In genomic region chr16:89330177-89330856, GRCh38 we compare ENCODE assay signal across 9 cellular contexts.
DNase-seq lines count a peak whose midpoint lies in the region; ATAC-seq and TF ChIP-seq lines count a peak whose summit lies in the region.
"Had no signal": no experiment of that assay in that cellular context is flagged by ENCODE, and none has a peak within 500 bp of the region (broad histone marks: within the 10 kb centered on the region; RNA-seq: fewer than 3 reads in every experiment).

No MANE protein-coding gene starts in this region.

- peaks cover 0 to 67% (median 62%) of the 10 kb centered on the region in 4 donors for H3K4me1 ChIP-seq in sigmoid colon

- peak overlapping the region; percentile 54 for H3K27ac Mint-ChIP-seq in T-helper 17 cell

- peaks cover 55% of the 10 kb centered on the region for H3K4me1 Mint-ChIP-seq in T-helper 17 cell

- no peaks in the 10 kb centered on the region for H3K36me3 ChIP-seq in sigmoid colon

- intact Hi-C loops in sigmoid colon (cut with DNase I): loop anchor here (1.0 to 5.0 kb wide), 2 partner anchors 41 to 157 kb away; no protein-coding TSS in a partner anchor

- H3K27ac ChIP-seq in sigmoid colon: peak overlapping the region in 3 of 4 donors; percentile 23 to 51 (median 46)
- H3K27ac ChIP-seq: parathyroid adenoma had no signal

- H3K4me3 Mint-ChIP-seq in T-helper 17 cell: peak overlapping the region; percentile 58

- H3K9me3 ChIP-seq in T-helper 17 cell (ENCODE audit: control insufficient read depth, low read length, poor library complexity, severe bottlenecking) (no peaks in the 10 kb centered on the region), sigmoid colon (no peaks in the 10 kb centered on the region)

- no peaks in the 10 kb centered on the region for H3K27me3 ChIP-seq in sigmoid colon

- no peaks in the 10 kb centered on the region for H3K27me3 Mint-ChIP-seq in T-helper 17 cell

- TF ChIP-seq CTCF in sigmoid colon (IDR thresholded peaks at IDR 0.05): no peak

- 51 to 78% methylated on average over 24 to 25 of the region's 25 CpGs for WGBS in sigmoid colon, 2 donors

- DNase-seq in NCI-H1417 (lab: John Stamatoyannopoulos, UW) (peak in 2 of 3 experiments; percentile 36 to 64), NCI-H1417 treated with DMSO at 0.1 percent for 48 hours (lab: John Stamatoyannopoulos, UW) (no peak), T-helper 17 cell (peak in 1 of 3 donors; percentile 47), sigmoid colon (no peak), AML-193 (lab: John Stamatoyannopoulos, UW) (no peak), NCI-H1436 (lab: John Stamatoyannopoulos, UW) (no peak), cerebellar cortex (ENCODE audit: low spot score) (no peak)

- no peak for TF ChIP-seq EP300 in sigmoid colon (IDR thresholded peaks at IDR 0.05)

- no peaks in the 10 kb centered on the region for H3K36me3 Mint-ChIP-seq in T-helper 17 cell (ENCODE audit: low read depth)

- ATAC-seq in T-helper 17 cell: peak; percentile 81
- peak; percentile 22 for ATAC-seq in esophagus mucosa

- TF ChIP-seq POLR2A in sigmoid colon (IDR thresholded peaks at IDR 0.05): no peak

- H3K4me3 ChIP-seq in sigmoid colon: no peak overlapping the region

Comparison
In these comparisons a context has a peak if more than half of its experiments do, and no peak if none do; other contexts are left out.
1. DNase-seq: peak in NCI-H1417 (2 of 3); none in NCI-H1417 treated with DMSO at 0.1 percent for 48 hours (single experiment), sigmoid colon (single experiment), AML-193 (0 of 2), NCI-H1436 (single experiment) and cerebellar cortex (single experiment).